1 cellular context compared by ENCODE assay signal in genomic region chr12:19130224-19131019, GRCh38.
TF ChIP-seq lines count a peak whose summit lies in the region.

No MANE protein-coding gene starts in this region.

TF ChIP-seq in GM12878, 131 proteins besides CTCF, POLR2A, EP300 and RAD21 (continued from another document):
- TF ChIP-seq, protein P1, sequence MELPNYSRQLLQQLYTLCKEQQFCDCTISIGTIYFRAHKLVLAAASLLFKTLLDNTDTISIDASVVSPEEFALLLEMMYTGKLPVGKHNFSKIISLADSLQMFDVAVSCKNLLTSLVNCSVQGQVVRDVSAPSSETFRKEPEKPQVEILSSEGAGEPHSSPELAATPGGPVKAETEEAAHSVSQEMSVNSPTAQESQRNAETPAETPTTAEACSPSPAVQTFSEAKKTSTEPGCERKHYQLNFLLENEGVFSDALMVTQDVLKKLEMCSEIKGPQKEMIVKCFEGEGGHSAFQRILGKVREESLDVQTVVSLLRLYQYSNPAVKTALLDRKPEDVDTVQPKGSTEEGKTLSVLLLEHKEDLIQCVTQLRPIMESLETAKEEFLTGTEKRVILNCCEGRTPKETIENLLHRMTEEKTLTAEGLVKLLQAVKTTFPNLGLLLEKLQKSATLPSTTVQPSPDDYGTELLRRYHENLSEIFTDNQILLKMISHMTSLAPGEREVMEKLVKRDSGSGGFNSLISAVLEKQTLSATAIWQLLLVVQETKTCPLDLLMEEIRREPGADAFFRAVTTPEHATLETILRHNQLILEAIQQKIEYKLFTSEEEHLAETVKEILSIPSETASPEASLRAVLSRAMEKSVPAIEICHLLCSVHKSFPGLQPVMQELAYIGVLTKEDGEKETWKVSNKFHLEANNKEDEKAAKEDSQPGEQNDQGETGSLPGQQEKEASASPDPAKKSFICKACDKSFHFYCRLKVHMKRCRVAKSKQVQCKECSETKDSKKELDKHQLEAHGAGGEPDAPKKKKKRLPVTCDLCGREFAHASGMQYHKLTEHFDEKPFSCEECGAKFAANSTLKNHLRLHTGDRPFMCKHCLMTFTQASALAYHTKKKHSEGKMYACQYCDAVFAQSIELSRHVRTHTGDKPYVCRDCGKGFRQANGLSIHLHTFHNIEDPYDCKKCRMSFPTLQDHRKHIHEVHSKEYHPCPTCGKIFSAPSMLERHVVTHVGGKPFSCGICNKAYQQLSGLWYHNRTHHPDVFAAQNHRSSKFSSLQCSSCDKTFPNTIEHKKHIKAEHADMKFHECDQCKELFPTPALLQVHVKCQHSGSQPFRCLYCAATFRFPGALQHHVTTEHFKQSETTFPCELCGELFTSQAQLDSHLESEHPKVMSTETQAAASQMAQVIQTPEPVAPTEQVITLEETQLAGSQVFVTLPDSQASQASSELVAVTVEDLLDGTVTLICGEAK (IDR thresholded peaks at IDR 0.05; ENCODE audit: borderline replicate concordance) = no peak
- TF ChIP-seq E2F4 (IDR thresholded peaks at IDR 0.05; ENCODE audit: low read depth, low read length) (no peak), SIX5 (IDR thresholded peaks at IDR 0.05; ENCODE audit: low read depth, low read length, severe bottlenecking) (no peak), ZSCAN29 (IDR thresholded peaks at IDR 0.05) (no peak), RCOR1 (conservative IDR thresholded peaks at IDR 0.05; ENCODE audit: low read depth, low read length) (no peak), HDAC6 (IDR thresholded peaks at IDR 0.05; ENCODE audit: unreplicated experiment) (no peak), TCF7 (IDR thresholded peaks at IDR 0.05; ENCODE audit: borderline replicate concordance) (no peak), POLR2AphosphoS5 (IDR thresholded peaks at IDR 0.05; ENCODE audit: low read length) (no peak), ZNF384 (IDR thresholded peaks at IDR 0.05; ENCODE audit: borderline replicate concordance, low read depth, low read length) (no peak)
